ENCODE assay signal across 8 cellular contexts in genomic region chr9:6414291-6414690, GRCh38. TPM values are rescaled to one million over a fixed set of nuclear protein-coding genes. Genes with fewer than 3 reads are reported as not detected.
DNase-seq lines count a peak whose midpoint lies in the region; ATAC-seq, FAIRE-seq and TF ChIP-seq lines count a peak whose summit lies in the region.

No MANE protein-coding gene starts in this region.

- no peak for TF ChIP-seq EP300 in GM12878 (IDR thresholded peaks at IDR 0.05; ENCODE audit: borderline replicate concordance in 1 of 2, control insufficient read depth in 1 of 2, low read depth in 2 of 2, low read length in 2 of 2)

- intact Hi-C loops in GM12878 (cut with micrococcal nuclease; ENCODE audit: unreplicated experiment) (loop anchor here (2.0 to 5.0 kb wide), 3 partner anchors 63 to 343 kb away; partner anchors contain the start of gene KDM4C), left colon (cut with DNase I, micrococcal nuclease) (no loop called here)

- no peak for TF ChIP-seq RAD21 in GM12878 (IDR thresholded peaks at IDR 0.05; ENCODE audit: insufficient read depth, low read depth, low read length)

- RAD21 ChIA-PET in GM12878 (lab: Charles Lee; ENCODE audit: unreplicated experiment), result interaction anchor here (0.5 to 3.9 kb wide), 17 partner anchors 10 to 562 kb away, joined by 3 to 27 read pairs (median 4); no protein-coding TSS in a partner anchor

- no peaks in the 10 kb centered on the region for H3K27me3 ChIP-seq in GM12878 (replicated peaks in 1 of 2; ENCODE audit: control insufficient read depth in 2 of 2, insufficient read depth in 2 of 2, low read length in 1 of 2)
- H3K27me3 ChIP-seq in thoracic aorta (replicated peaks; ENCODE audit: insufficient read depth), result no peaks in the 10 kb centered on the region

- H3K4me1 ChIP-seq in GM12878 (ENCODE audit: control insufficient read depth, insufficient read depth, low read length) (peaks cover 12% of the 10 kb centered on the region; the same call in 1 of the 2 replicates), thoracic aorta (ENCODE audit: control insufficient read depth in 1 of 2, low read depth in 2 of 2) (peaks cover 17 to 42% of the 10 kb centered on the region in 2 donors)

- peaks cover 61% of the 10 kb centered on the region for H3K79me2 ChIP-seq in GM12878 (ENCODE audit: control insufficient read depth, insufficient read depth, low read length)

- peak; percentile 18; the same call in 2 of the 3 replicates for ATAC-seq in GM12878
- peak; percentile 26 for ATAC-seq in left colon
- no peak for ATAC-seq in thoracic aorta (ENCODE audit: insufficient number of reproducible peaks, low FRiP score, low read depth)
- no peak for ATAC-seq in GM21825 (IDR thresholded peaks at IDR 0.05; ENCODE audit: unreplicated experiment)

- CTCF ChIA-PET in GM12878 (lab: Yijun Ruan, JAX), result interaction anchor here (0.5 to 2.4 kb wide), 11 partner anchors 8 to 253 kb away, joined by 3 to 15 read pairs (median 4); no protein-coding TSS in a partner anchor

- H3K4me2 ChIP-seq in GM12878 (ENCODE audit: control insufficient read depth, insufficient read depth), result peak overlapping the region; percentile 98; the same call in 1 of the 2 replicates

- H4K20me1 ChIP-seq in GM12878 (ENCODE audit: control insufficient read depth, insufficient read depth), result no peaks in the 10 kb centered on the region

- H2AFZ ChIP-seq in GM12878 (ENCODE audit: control insufficient read depth, low read depth, low read length), result peak overlapping the region; percentile 37; the same call in 1 of the 2 replicates

- H3K9me3 ChIP-seq in GM12878 (replicated peaks; ENCODE audit: control insufficient read depth, insufficient read depth, low read length) (no peaks in the 10 kb centered on the region), thoracic aorta (no peaks in the 10 kb centered on the region)

- TF ChIP-seq CTCF in LNCaP clone FGC (IDR thresholded peaks at IDR 0.05; ENCODE audit: control insufficient read depth, extremely low read depth, insufficient read depth) (no peak), GM12878 (IDR thresholded peaks at IDR 0.05 in 2 of 3, conservative IDR thresholded peaks at IDR 0.05 in 1 of 3; ENCODE audit: control insufficient read depth in 2 of 3, extremely low read depth in 1 of 3, insufficient read depth in 1 of 3, low read depth in 3 of 3, low read length in 3 of 3) (no peak), thoracic aorta (IDR thresholded peaks at IDR 0.05) (no peak)

- H3K36me3 ChIP-seq in GM12878 (ENCODE audit: control insufficient read depth in 2 of 2, insufficient read depth in 2 of 2, low read length in 1 of 2), result peaks cover 0 to 5% of the 10 kb centered on the region in 2 experiments; a peak in 1 of 4 replicates
- no peaks in the 10 kb centered on the region for H3K36me3 ChIP-seq in thoracic aorta

- TF ChIP-seq POLR2A in GM12878 (IDR thresholded peaks at IDR 0.05; ENCODE audit: low read depth, low read length), result no peak

- H3K9ac ChIP-seq in GM12878 (ENCODE audit: control insufficient read depth, insufficient read depth, low read length), result peak overlapping the region; percentile 95

- DNase-seq in Daoy (ENCODE audit: low read depth) (peak; percentile 48), LNCaP clone FGC (ENCODE audit: low read depth) (no peak), GM12878 (ENCODE audit: low read depth, low spot score) (no peak), left colon (no peak), thoracic aorta (ENCODE audit: low spot score) (no peak), NCI-H1105 (lab: John Stamatoyannopoulos, UW) (no peak), cerebellar nuclear complex (lab: John Stamatoyannopoulos, UW) (no peak)

- SMC1A ChIA-PET in GM12878 (lab: Charles Lee; ENCODE audit: uncharacterized antibody, unreplicated experiment), result interaction anchor here (0.8 to 6.3 kb wide), 14 partner anchors 9 to 277 kb away, joined by 3 to 69 read pairs (median 6); no protein-coding TSS in a partner anchor

- no TSS peak for BruUV-seq in GM12878 (replicated peaks; lab: Mats Ljungman, UMichigan)

- WGBS in GM12878 (ENCODE audit: insufficient coverage, insufficient replicate concordance, low lambda C conversion rate, missing lambda C conversion rate), result 0% methylated on average over 10 of the region's 10 CpGs

- no peak for FAIRE-seq in GM12878 (lab: Jason Lieb, UNC)

- in situ Hi-C loops in GM12878 (cut with MboI), result loop anchor here (10.0 kb wide), 1 partner anchor 271 kb away; no protein-coding TSS in a partner anchor

- POLR2A ChIA-PET in GM12878 (lab: Charles Lee), result interaction anchor here (1.1 to 4.7 kb wide), 9 partner anchors 10 to 233 kb away, joined by 3 to 22 read pairs (median 5); no protein-coding TSS in a partner anchor

- H3K4me3 ChIP-seq in LNCaP clone FGC (ENCODE audit: low read depth, low read length), result peak overlapping the region; percentile 73
- H3K4me3 ChIP-seq in GM12878, result peak overlapping the region; percentile 86
- peak overlapping the region; percentile 96 for H3K4me3 ChIP-seq in thoracic aorta

- H3K27ac ChIP-seq in GM12878 (ENCODE audit: control insufficient read depth, insufficient read depth) (peak overlapping the region; percentile 79), thoracic aorta (peak overlapping the region; percentile 74 to 90)

TF ChIP-seq in GM12878, 131 proteins besides CTCF, POLR2A, EP300 and RAD21:
- TF ChIP-seq RUNX3 (IDR thresholded peaks at IDR 0.05; ENCODE audit: low read length), result peak; percentile 5; the same call in 1 of the 2 replicates
- TF ChIP-seq KLF5 (IDR thresholded peaks at IDR 0.05; ENCODE audit: partially characterized antibody), result no peak

RNA-seq across cellular contexts. Expression of gene UHRF2, which starts 1.3 kb away (rescaled TPM):
- total RNA-seq in Daoy (2014; rRNA removed; shearing (Covaris generic)), result 56.3 and 63.8 TPM in 2 replicates
- total RNA-seq in GM12878 (2013; cell fraction: nucleolus; rRNA removed), result 409 and 421 TPM in 2 replicates
- total RNA-seq in GM12878 (2014; rRNA removed), result 43.4 and 49.4 TPM in 2 replicates
- 45.0 and 46.2 TPM in 2 replicates for total RNA-seq in GM12878 (2014; rRNA removed; fragmentation: Illumina TruSeq; extraction: Trizol)
- total RNA-seq in GM12878 (2021), result 42.8 and 44.4 TPM in 2 replicates
- polyA plus RNA-seq in GM12878 (2011; ENCODE audit: low read depth), result 27.8 TPM
- polyA plus RNA-seq in GM12878 (2011; rRNA removed), result 95.8 and 129 TPM in 2 replicates
- polyA plus RNA-seq in GM12878 (2011; cell fraction: cytosol; rRNA removed), result 41.1 and 49.9 TPM in 2 replicates
- polyA plus RNA-seq in GM12878 (2011; cell fraction: nucleus; rRNA removed), result 213 and 215 TPM in 2 replicates
- polyA plus RNA-seq in GM12878 (2012), result 37.5 and 49.9 TPM in 2 replicates
- polyA plus RNA-seq in GM12878 (2014; fragmentation: Illumina TruSeq; extraction: Trizol), result 48.0 and 53.4 TPM in 2 replicates
- 10 to 100 TPM; 11.2 to 14.2 TPM for polyA plus RNA-seq in GM12878 (2014; fragmentation: Nextera tagmentation; extraction: Ambion mirVana)
- polyA plus RNA-seq in GM12878 (2014; rRNA removed), result 42.2 and 43.7 TPM in 2 replicates
- polyA plus RNA-seq in GM12878 (2016; fragmentation: Nextera tagmentation; extraction: Ambion mirVana), result 10 to 100 TPM; 16.4 to 29.7 TPM
- polyA minus RNA-seq in GM12878 (2011; rRNA and poly(A)+ RNA removed), result 82.6 and 83.4 TPM in 2 replicates
- polyA minus RNA-seq in GM12878 (2011; cell fraction: cytosol; rRNA and poly(A)+ RNA removed), result 22.6 and 23.7 TPM in 2 replicates
- polyA minus RNA-seq in GM12878 (2011; cell fraction: nucleus; rRNA and poly(A)+ RNA removed), result 114 and 160 TPM in 2 replicates
- total RNA-seq in left colon, result 10 to 100 TPM; 28.5 to 29.1 TPM
- total RNA-seq in thoracic aorta, result 10 to 100 TPM; 56.9 to 76.0 TPM

Comparison
In these comparisons a context has a peak if more than half of its experiments do, and no peak if none do; other contexts are left out.
1. ATAC-seq: peak in GM12878 (single experiment) and left colon (single experiment); none in thoracic aorta (single experiment) and GM21825 (single experiment).
2. Peak in every context shown above with its lines, with median percentiles within 50 percentile points of each other: H3K4me3 ChIP-seq.